In the genomic region with DNA sequence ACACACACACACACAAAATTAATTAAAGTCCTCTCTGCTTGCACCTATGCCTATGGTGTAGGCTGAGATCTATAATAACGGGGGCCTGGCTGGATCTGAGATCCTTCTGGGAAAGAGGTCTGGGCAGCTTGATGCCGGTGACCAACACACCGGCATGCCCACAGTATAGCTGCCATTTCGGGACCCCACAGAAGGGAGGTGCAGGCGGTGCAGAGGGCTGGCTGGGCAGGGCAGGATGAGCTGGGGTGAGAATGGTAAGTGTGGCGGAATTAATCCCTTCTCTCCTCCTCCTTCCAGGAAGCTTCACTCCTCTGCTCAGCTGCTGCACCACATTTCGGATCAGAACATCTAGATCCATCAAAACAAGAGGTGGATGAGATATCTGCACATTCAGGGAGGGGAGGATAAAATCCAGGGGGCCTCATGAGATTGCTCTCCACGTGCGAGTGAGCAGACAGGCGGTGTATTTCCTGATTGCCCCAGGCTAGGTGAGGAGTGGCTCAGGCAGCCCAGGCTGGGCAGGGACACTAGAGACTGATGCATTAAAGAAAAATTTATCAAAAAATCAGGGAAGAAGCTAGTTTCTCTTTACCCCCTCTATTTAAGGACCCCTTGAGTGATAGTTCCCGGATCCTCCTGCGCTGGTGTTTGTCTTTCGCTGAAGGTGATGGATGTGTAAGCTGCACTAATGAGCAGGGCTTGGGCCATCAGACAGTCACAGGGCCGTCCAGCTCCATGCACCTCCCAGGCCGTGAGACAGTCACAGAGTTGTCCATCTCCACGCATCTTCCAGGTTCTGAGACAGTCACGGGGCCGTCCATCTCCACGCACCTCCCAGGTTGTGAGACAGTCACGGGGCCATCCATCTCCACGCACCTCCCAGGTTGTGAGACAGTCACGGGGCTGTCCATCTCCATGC, we compare ENCODE assay signal across 19 cellular contexts.
DNase-seq lines count a peak whose midpoint lies in the region; ATAC-seq and TF ChIP-seq lines count a peak whose summit lies in the region.
"Had no signal": no experiment of that assay in that cellular context is flagged by ENCODE, and none has a peak within 500 bp of the region (broad histone marks: within the 10 kb centered on the region; RNA-seq: fewer than 3 reads in every experiment).

No MANE protein-coding gene starts in this region.

- no peaks in the 10 kb centered on the region for H3K9me3 ChIP-seq in RWPE2 (ENCODE audit: severe bottlenecking)
- no peaks in the 10 kb centered on the region for H3K9me3 ChIP-seq in suprapubic skin
- H3K9me3 ChIP-seq: pancreas, transverse colon had no signal

- H3K4me1 ChIP-seq in RWPE2 (ENCODE audit: insufficient read depth, poor library complexity, severe bottlenecking) (peaks cover 13% of the 10 kb centered on the region), suprapubic skin (no peaks in the 10 kb centered on the region)
- H3K4me1 ChIP-seq: transverse colon had no signal

- peak; percentile 32 for DNase-seq in activated CD8-positive, alpha-beta memory T cell treated with anti-CD3 and anti-CD28 coated beads for 24 hours
- no peak for DNase-seq in activated CD8-positive, alpha-beta memory T cell treated with anti-CD3 and anti-CD28 coated beads, Interleukin-2, amount 50 U/mL, for 4 hours
- DNase-seq in RWPE2 (ENCODE audit: low spot score) (peak; percentile 47), head of caudate nucleus (peak in 22 of 42 donors; percentile 7 to 63 (median 31)), suprapubic skin (ENCODE audit: low spot score in 2 of 2) (peak; percentile 22 to 54), DMS153 treated with DMSO at 0.1 percent for 48 hours (lab: John Stamatoyannopoulos, UW; ENCODE audit: unreplicated experiment) (no peak), Right ventricle myocardium superior (no peak)
- no peak for DNase-seq in activated naive CD4-positive, alpha-beta T cell treated with anti-CD3 and anti-CD28 coated beads, Interleukin-2, amount 10 ng/mL, durations not matched to agents 7 days and 5 days
- DNase-seq: GOT3, NCI-H524 treated with DMSO at 0.1 percent for 48 hours, T-helper 17 cell, transverse colon had no signal

- H3K27me3 ChIP-seq in RWPE2 (ENCODE audit: insufficient read depth, poor library complexity, severe bottlenecking) = no peaks in the 10 kb centered on the region
- peaks cover 64% of the 10 kb centered on the region for H3K27me3 ChIP-seq in suprapubic skin

- intact Hi-C loops in head of caudate nucleus (cut with DNase I) (no loop called here), Right ventricle myocardium superior (cut with DNase I) (no loop called here)

- H3K36me3 ChIP-seq in RWPE2 (ENCODE audit: low read depth) = no peaks in the 10 kb centered on the region
- no peaks in the 10 kb centered on the region for H3K36me3 ChIP-seq in suprapubic skin
- H3K36me3 ChIP-seq: cardiac muscle cell, pancreas, transverse colon had no signal

- H3K4me1 Mint-ChIP-seq in activated naive CD4-positive, alpha-beta T cell treated with anti-CD3 and anti-CD28 coated beads, Interleukin-2, amount 10 ng/mL, durations not matched to agents 7 days and 5 days = peaks cover 5% of the 10 kb centered on the region

- ATAC-seq in RWPE2 (ENCODE audit: low read depth) (0 out of 3 replicates have a peak, but pooled peaks have one; percentile 18), Right ventricle myocardium superior (ENCODE audit: poor library complexity) (no peak)
- ATAC-seq: pancreas, T-helper 17 cell, WTC11 had no signal

- H3K36me3 Mint-ChIP-seq in activated naive CD4-positive, alpha-beta T cell treated with anti-CD3 and anti-CD28 coated beads, Interleukin-2, amount 10 ng/mL, durations not matched to agents 7 days and 5 days = no peaks in the 10 kb centered on the region
- H3K36me3 Mint-ChIP-seq: WTC11 had no signal

- H3K27ac ChIP-seq in RWPE2 (ENCODE audit: poor library complexity, severe bottlenecking) (no peak overlapping the region), suprapubic skin (no peak overlapping the region)
- H3K27ac ChIP-seq: cardiac muscle cell, dorsolateral prefrontal cortex, pancreas, transverse colon had no signal

- H3K4me3 ChIP-seq in RWPE2 (ENCODE audit: severe bottlenecking) (no peak overlapping the region), suprapubic skin (no peak overlapping the region)
- H3K4me3 ChIP-seq: cardiac muscle cell, dorsolateral prefrontal cortex, pancreas, transverse colon had no signal

- H3K9me3 Mint-ChIP-seq in activated naive CD4-positive, alpha-beta T cell treated with anti-CD3 and anti-CD28 coated beads, Interleukin-2, amount 10 ng/mL, durations not matched to agents 7 days and 5 days = no peaks in the 10 kb centered on the region
- H3K9me3 Mint-ChIP-seq: activated T-helper 2 cell treated with anti-CD3 and anti-CD28 coated beads, Interferon-gamma antibody, Interleukin-2, Interleukin-4, amounts not matched to agents 10 μg/mL and 5 μg/mL and 100 μg/mL, durations not matched to agents 14 hours and 24 hours and 36 hours; stimulated activated naive CD8-positive, alpha-beta T cell treated with anti-CD3 and anti-CD28 coated beads, Interleukin-15, Interleukin-2, amounts not matched to agents 100 ng/mL and 50 ng/mL, for 24 hours; WTC11 had no signal

- no peak for TF ChIP-seq POLR2A in suprapubic skin (IDR thresholded peaks at IDR 0.05)

- TF ChIP-seq CTCF in RWPE2 (IDR thresholded peaks at IDR 0.05; ENCODE audit: poor library complexity, severe bottlenecking) (no peak), suprapubic skin (IDR thresholded peaks at IDR 0.05) (no peak)

- no peak overlapping the region for H3K4me3 Mint-ChIP-seq in activated naive CD4-positive, alpha-beta T cell treated with anti-CD3 and anti-CD28 coated beads, Interleukin-2, amount 10 ng/mL, durations not matched to agents 7 days and 5 days
- H3K4me3 Mint-ChIP-seq: B cell; stimulated activated naive CD8-positive, alpha-beta T cell treated with anti-CD3 and anti-CD28 coated beads, Interleukin-15, Interleukin-2, amounts not matched to agents 100 ng/mL and 50 ng/mL, for 24 hours; T-helper 17 cell; WTC11 had no signal

- WGBS in suprapubic skin = 59% methylated on average over 21 of the region's 22 CpGs

- peaks cover 12% of the 10 kb centered on the region for H3K27me3 Mint-ChIP-seq in activated naive CD4-positive, alpha-beta T cell treated with anti-CD3 and anti-CD28 coated beads, Interleukin-2, amount 10 ng/mL, durations not matched to agents 7 days and 5 days

- no peak for TF ChIP-seq EP300 in suprapubic skin (IDR thresholded peaks at IDR 0.05)

- no peak overlapping the region for H3K27ac Mint-ChIP-seq in activated naive CD4-positive, alpha-beta T cell treated with anti-CD3 and anti-CD28 coated beads, Interleukin-2, amount 10 ng/mL, durations not matched to agents 7 days and 5 days
- H3K27ac Mint-ChIP-seq: activated T-helper 2 cell treated with anti-CD3 and anti-CD28 coated beads, Interferon-gamma antibody, Interleukin-2, Interleukin-4, amounts not matched to agents 10 μg/mL and 5 μg/mL and 100 μg/mL, durations not matched to agents 14 hours and 24 hours and 36 hours; B cell; T-helper 17 cell; WTC11 had no signal

- CTCF ChIA-PET in activated naive CD4-positive, alpha-beta T cell treated with anti-CD3 and anti-CD28 coated beads, Interleukin-2, amount 10 ng/mL, durations not matched to agents 7 days and 5 days (lab: Charles Lee) = interaction anchor here (4.2 kb wide), 1 partner anchor 22 kb away, joined by 17 read pairs; no protein-coding TSS in a partner anchor

Comparison
In these comparisons a context has a peak if more than half of its experiments do, and no peak if none do; other contexts are left out.
1. DNase-seq: peak in activated CD8-positive, alpha-beta memory T cell treated with anti-CD3 and anti-CD28 coated beads for 24 hours (single experiment), RWPE2 (single experiment), head of caudate nucleus (22 of 42) and suprapubic skin (2 of 2); none in activated CD8-positive, alpha-beta memory T cell treated with anti-CD3 and anti-CD28 coated beads, Interleukin-2, amount 50 U/mL, for 4 hours (single experiment), DMS153 treated with DMSO at 0.1 percent for 48 hours (single experiment), Right ventricle myocardium superior (single experiment) and activated naive CD4-positive, alpha-beta T cell treated with anti-CD3 and anti-CD28 coated beads, Interleukin-2, amount 10 ng/mL, durations not matched to agents 7 days and 5 days (single experiment).